Comparison of ENCODE assay signal across 10 cellular contexts in the genomic region with DNA sequence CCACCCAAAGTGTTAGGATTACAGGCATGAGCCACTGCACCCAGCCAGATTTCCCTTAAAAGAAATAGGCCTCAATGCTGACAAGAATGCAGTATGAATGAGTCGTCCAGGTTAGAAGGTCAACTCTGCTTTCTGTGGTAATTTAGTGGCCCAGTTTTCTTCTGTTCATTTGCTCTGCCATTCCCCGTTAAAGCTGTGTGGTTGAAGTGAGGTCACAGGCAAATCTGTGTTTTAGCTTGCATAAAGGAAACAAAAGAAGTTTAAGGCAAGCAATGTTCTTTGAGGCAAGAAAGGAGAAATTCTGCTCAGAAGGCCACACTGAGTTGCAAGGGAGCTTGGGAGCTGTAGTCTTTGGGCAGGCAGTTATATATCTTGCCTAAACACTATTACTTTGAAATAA.
DNase-seq lines count a peak whose midpoint lies in the region; ATAC-seq and TF ChIP-seq lines count a peak whose summit lies in the region.
"Had no signal": no experiment of that assay in that cellular context is flagged by ENCODE, and none has a peak within 500 bp of the region (broad histone marks: within the 10 kb centered on the region; RNA-seq: fewer than 3 reads in every experiment).

No MANE protein-coding gene starts in this region.

- H3K9me3 Mint-ChIP-seq in activated naive CD8-positive, alpha-beta T cell treated with anti-CD3 and anti-CD28 coated beads for 36 hours = no peaks in the 10 kb centered on the region

- 17 to 49% methylated on average over 1 to 2 of the region's 2 CpGs for WGBS in gastroesophageal sphincter (ENCODE audit: low coverage in 1 of 2), 2 donors

- peak overlapping the region; percentile 76 for H2AFZ ChIP-seq in neuron (ENCODE audit: low read depth, low read length)

- H3K27me3 Mint-ChIP-seq in activated naive CD8-positive, alpha-beta T cell treated with anti-CD3 and anti-CD28 coated beads for 36 hours = peaks cover 25% of the 10 kb centered on the region

- in situ Hi-C loops in GM13977 (cut with MboI; ENCODE audit: low pct_unique_long_range_greater_than_20kb, low sequenced_read_pairs, unreplicated experiment) = no loop called here

- TF ChIP-seq EP300 in gastroesophageal sphincter (IDR thresholded peaks at IDR 0.05) = no peak

- H3K36me3 ChIP-seq in neuron (ENCODE audit: insufficient read depth, low read length) = no peaks in the 10 kb centered on the region
- no peaks in the 10 kb centered on the region for H3K36me3 ChIP-seq in gastroesophageal sphincter
- H3K36me3 ChIP-seq: WERI-Rb-1 had no signal

- no peak overlapping the region for H3K27ac ChIP-seq in gastroesophageal sphincter
- H3K27ac ChIP-seq: WERI-Rb-1 had no signal

- no peak overlapping the region for H3K4me3 Mint-ChIP-seq in activated naive CD8-positive, alpha-beta T cell treated with anti-CD3 and anti-CD28 coated beads for 36 hours

- no peak for TF ChIP-seq POLR2A in gastroesophageal sphincter (IDR thresholded peaks at IDR 0.05)

- no peak overlapping the region for H3K27ac Mint-ChIP-seq in activated naive CD8-positive, alpha-beta T cell treated with anti-CD3 and anti-CD28 coated beads for 36 hours

- ATAC-seq in GM18498 (IDR thresholded peaks at IDR 0.05; ENCODE audit: unreplicated experiment) = no peak
- ATAC-seq in gastroesophageal sphincter = no peak

- H3K27me3 ChIP-seq in neuron (ENCODE audit: insufficient read depth, low read length) (no peaks in the 10 kb centered on the region), gastroesophageal sphincter (no peaks in the 10 kb centered on the region)

- TF ChIP-seq CTCF in GM13977 (IDR thresholded peaks at IDR 0.05; ENCODE audit: extremely low read depth, insufficient read depth, missing control alignments) = no peak
- no peak for TF ChIP-seq CTCF in HFF-Myc (IDR thresholded peaks at IDR 0.05; ENCODE audit: low read depth, low read length, missing control alignments)
- no peak for TF ChIP-seq CTCF in gastroesophageal sphincter (IDR thresholded peaks at IDR 0.05)

- H3K4me3 ChIP-seq in HFF-Myc (replicated peaks; ENCODE audit: low read depth, low read length) = no peak overlapping the region
- H3K4me3 ChIP-seq in neuron (ENCODE audit: low read length) = peak overlapping the region; percentile 12
- H3K4me3 ChIP-seq in gastroesophageal sphincter = no peak overlapping the region

- H3K9me3 ChIP-seq in neuron (ENCODE audit: low read length) (no peaks in the 10 kb centered on the region), gastroesophageal sphincter (no peaks in the 10 kb centered on the region)

- H3K36me3 Mint-ChIP-seq in activated naive CD8-positive, alpha-beta T cell treated with anti-CD3 and anti-CD28 coated beads for 36 hours = no peaks in the 10 kb centered on the region

- H3K4me1 ChIP-seq in neuron (ENCODE audit: insufficient read depth, low read length) (peaks cover 13% of the 10 kb centered on the region), gastroesophageal sphincter (peaks cover 0 to 14% (median 0%) of the 10 kb centered on the region in 3 donors)

- DNase-seq in GM13977 (ENCODE audit: low spot score) (peak; percentile 54), HFF-Myc (ENCODE audit: extremely low read depth, low read depth) (peak; percentile 45), NCI-H2081 treated with DMSO at 0.1 percent for 48 hours (lab: John Stamatoyannopoulos, UW) (no peak)
- peak; percentile 21 for DNase-seq in activated naive CD8-positive, alpha-beta T cell treated with anti-CD3 and anti-CD28 coated beads for 36 hours
- DNase-seq in stimulated activated CD8-positive, alpha-beta memory T cell treated with anti-CD3 and anti-CD28 coated beads, Interleukin-4, amount 100 ng/mL, for 48 hours = no peak
- DNase-seq: stimulated activated CD4-positive, alpha-beta T cell treated with anti-CD3 and anti-CD28 coated beads, Interleukin-15, amount 100 ng/mL, for 24 hours; WERI-Rb-1 had no signal

- H3K4me1 Mint-ChIP-seq in activated naive CD8-positive, alpha-beta T cell treated with anti-CD3 and anti-CD28 coated beads for 36 hours = peaks cover 17% of the 10 kb centered on the region

Comparison
In these comparisons a context has a peak if more than half of its experiments do, and no peak if none do; other contexts are left out.
1. DNase-seq: peak in GM13977 (single experiment), HFF-Myc (single experiment) and activated naive CD8-positive, alpha-beta T cell treated with anti-CD3 and anti-CD28 coated beads for 36 hours (single experiment); none in stimulated activated CD8-positive, alpha-beta memory T cell treated with anti-CD3 and anti-CD28 coated beads, Interleukin-4, amount 100 ng/mL, for 48 hours (single experiment) and NCI-H2081 treated with DMSO at 0.1 percent for 48 hours (single experiment).